Comparison of ENCODE assay signal across 8 cellular contexts in genomic region chr7:44145419-44145968, GRCh38.
DNase-seq lines count a peak whose midpoint lies in the region; ATAC-seq and FAIRE-seq lines count a peak whose summit lies in the region.

No MANE protein-coding gene starts in this region.

- peak; percentile 26 to 48 for DNase-seq in NCI-H1930 (lab: John Stamatoyannopoulos, UW)
- peak; percentile 75 for DNase-seq in stimulated activated CD4-positive, alpha-beta T cell treated with anti-CD3 and anti-CD28 coated beads, Interleukin-15, amount 100 ng/mL, for 24 hours
- DNase-seq in AG20443 (ENCODE audit: low spot score): no peak
- no peak for DNase-seq in GM19239 (ENCODE audit: insufficient read length, low spot score)
- DNase-seq in kidney glomerular epithelial cell (lab: John Stamatoyannopoulos, UW): no peak

- peak overlapping the region; percentile 87 for H3K27ac Mint-ChIP-seq in activated naive CD4-positive, alpha-beta T cell treated with anti-CD3 and anti-CD28 coated beads, Interleukin-2, amount 50 U/mL, for 24 hours

- ATAC-seq in HG02610 (IDR thresholded peaks at IDR 0.05; ENCODE audit: unreplicated experiment): no peak

- H3K4me3 Mint-ChIP-seq in activated naive CD4-positive, alpha-beta T cell treated with anti-CD3 and anti-CD28 coated beads, Interleukin-2, amount 50 U/mL, for 24 hours: peak overlapping the region; percentile 78

- H3K27me3 Mint-ChIP-seq in activated naive CD4-positive, alpha-beta T cell treated with anti-CD3 and anti-CD28 coated beads, Interleukin-2, amount 50 U/mL, for 24 hours: no peaks in the 10 kb centered on the region

- no peaks in the 10 kb centered on the region for H3K36me3 Mint-ChIP-seq in activated naive CD4-positive, alpha-beta T cell treated with anti-CD3 and anti-CD28 coated beads, Interleukin-2, amount 50 U/mL, for 24 hours

- H3K4me1 Mint-ChIP-seq in activated naive CD4-positive, alpha-beta T cell treated with anti-CD3 and anti-CD28 coated beads, Interleukin-2, amount 50 U/mL, for 24 hours: peaks cover 7% of the 10 kb centered on the region

- FAIRE-seq in GM19239 (lab: Jason Lieb, UNC): no peak

- no peaks in the 10 kb centered on the region for H3K9me3 Mint-ChIP-seq in activated naive CD4-positive, alpha-beta T cell treated with anti-CD3 and anti-CD28 coated beads, Interleukin-2, amount 50 U/mL, for 24 hours

- peak overlapping the region; percentile 18 for H3K4me3 ChIP-seq in iPS-11a (ENCODE audit: low read depth, low read length)

Comparison
In these comparisons a context has a peak if more than half of its experiments do, and no peak if none do; other contexts are left out.
1. DNase-seq: peak in NCI-H1930 (2 of 2) and stimulated activated CD4-positive, alpha-beta T cell treated with anti-CD3 and anti-CD28 coated beads, Interleukin-15, amount 100 ng/mL, for 24 hours (single experiment); none in AG20443 (single experiment), GM19239 (single experiment) and kidney glomerular epithelial cell (single experiment).